1 cellular context compared by ENCODE assay signal in the genomic region with DNA sequence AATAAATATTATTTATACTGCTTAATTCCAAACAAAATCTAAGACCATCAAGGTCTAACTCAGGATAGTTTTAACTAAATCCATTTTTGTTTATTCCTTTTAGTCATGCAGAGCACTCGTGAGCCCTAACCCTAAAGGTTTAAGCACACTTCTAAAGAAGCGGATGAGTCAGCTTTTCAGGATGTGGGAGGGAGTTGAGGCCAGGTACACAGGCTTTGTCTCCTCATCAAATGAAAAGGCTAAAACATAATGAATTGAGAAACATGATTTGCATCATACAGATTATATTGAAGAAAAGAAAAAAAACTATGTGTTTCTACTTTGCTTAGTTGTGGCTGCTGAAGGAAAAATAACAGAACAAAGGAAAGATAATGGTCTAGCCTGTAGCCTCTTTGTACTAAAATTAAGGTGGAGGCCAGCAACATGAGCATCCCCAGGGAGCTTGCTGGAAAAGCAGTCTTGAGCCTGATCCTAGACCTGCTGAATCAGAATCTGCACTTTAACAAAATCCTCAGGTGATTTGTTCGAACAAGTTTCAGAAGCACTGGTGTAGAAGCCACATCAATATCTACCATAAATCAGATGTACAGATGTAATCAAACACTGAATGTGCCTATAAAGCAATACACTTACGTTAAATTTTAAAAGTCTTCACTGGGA.
TF ChIP-seq lines count a peak whose summit lies in the region.

No MANE protein-coding gene starts in this region.

TF ChIP-seq in IMR-90, 13 proteins besides CTCF, POLR2A, EP300 and RAD21:
- TF ChIP-seq MAFK (IDR thresholded peaks at IDR 0.05; ENCODE audit: low read depth, low read length), result 0 out of 2 replicates have a peak, but pooled peaks have one; percentile 11
- no peak for TF ChIP-seq SMC3 (IDR thresholded peaks at IDR 0.05; ENCODE audit: low read depth, low read length)
- 0 out of 2 replicates have a peak, but pooled peaks have one; percentile 33 for TF ChIP-seq BHLHE40 (IDR thresholded peaks at IDR 0.05; ENCODE audit: low read depth, low read length)
